In the genomic region with DNA sequence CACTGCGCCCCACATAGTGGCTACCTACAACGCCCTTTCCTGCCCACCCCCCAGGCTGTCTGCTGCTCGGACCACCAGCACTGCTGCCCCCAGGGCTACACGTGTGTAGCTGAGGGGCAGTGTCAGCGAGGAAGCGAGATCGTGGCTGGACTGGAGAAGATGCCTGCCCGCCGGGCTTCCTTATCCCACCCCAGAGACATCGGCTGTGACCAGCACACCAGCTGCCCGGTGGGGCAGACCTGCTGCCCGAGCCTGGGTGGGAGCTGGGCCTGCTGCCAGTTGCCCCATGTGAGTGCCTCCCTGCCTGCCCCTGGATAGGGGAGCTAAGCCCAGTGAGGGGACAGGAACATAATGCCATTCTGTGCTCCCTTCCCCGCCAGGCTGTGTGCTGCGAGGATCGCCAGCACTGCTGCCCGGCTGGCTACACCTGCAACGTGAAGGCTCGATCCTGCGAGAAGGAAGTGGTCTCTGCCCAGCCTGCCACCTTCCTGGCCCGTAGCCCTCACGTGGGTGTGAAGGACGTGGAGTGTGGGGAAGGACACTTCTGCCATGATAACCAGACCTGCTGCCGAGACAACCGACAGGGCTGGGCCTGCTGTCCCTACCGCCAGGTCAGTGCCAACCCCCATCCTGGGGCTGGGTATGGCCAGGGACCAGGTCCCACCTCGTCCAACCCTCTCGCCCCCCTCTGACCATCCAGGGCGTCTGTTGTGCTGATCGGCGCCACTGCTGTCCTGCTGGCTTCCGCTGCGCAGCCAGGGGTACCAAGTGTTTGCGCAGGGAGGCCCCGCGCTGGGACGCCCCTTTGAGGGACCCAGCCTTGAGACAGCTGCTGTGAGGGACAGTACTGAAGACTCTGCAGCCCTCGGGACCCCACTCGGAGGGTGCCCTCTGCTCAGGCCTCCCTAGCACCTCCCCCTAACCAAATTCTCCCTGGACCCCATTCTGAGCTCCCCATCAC, we compare ENCODE assay signal across 18 cellular contexts. TPM values are rescaled to one million over a fixed set of nuclear protein-coding genes. Genes with fewer than 3 reads are reported as not detected.
A peak's percentile ranks its signal among the peaks of the same experiment; 100 is the strongest.
DNase-seq lines count a peak whose midpoint lies in the region; ATAC-seq, FAIRE-seq and TF ChIP-seq lines count a peak whose summit lies in the region.
"Had no signal": no experiment of that assay in that cellular context is flagged by ENCODE, and none has a peak within 500 bp of the region (broad histone marks: within the 10 kb centered on the region; RNA-seq: fewer than 3 reads in every experiment).

No MANE protein-coding gene starts in this region.

- no peak overlapping the region for H2AK9ac ChIP-seq in IMR-90 (replicated peaks; ENCODE audit: low read depth, low read length, poor library complexity)

- H4K20me1 ChIP-seq in IMR-90 (ENCODE audit: insufficient read depth, low read length) (peaks cover 16% of the 10 kb centered on the region; the same call in 1 of the 2 replicates), H1 (replicated peaks in 1 of 2; ENCODE audit: control insufficient read depth in 1 of 2, insufficient read depth in 2 of 2, low read length in 2 of 2) (peaks cover 4 to 21% of the 10 kb centered on the region in 2 experiments)

- H3K4me3 ChIP-seq in Caco-2 (ENCODE audit: low read depth, low read length) (no peak overlapping the region), IMR-90 (ENCODE audit: insufficient read depth, low read depth, low read length) (no peak overlapping the region), H1 (ENCODE audit: extremely low read depth in 1 of 4, insufficient read depth in 2 of 4, low read depth in 3 of 4, low read length in 4 of 4) (peak overlapping the region in 2 of 4 experiments; percentile 43 to 68; a peak in 1 of 8 replicates), upper lobe of left lung (no peak overlapping the region)
- H3K4me3 ChIP-seq: gastroesophageal sphincter, tibial artery had no signal

- no peaks in the 10 kb centered on the region for H3K36me3 Mint-ChIP-seq in Caco-2 (ENCODE audit: insufficient read depth, unreplicated experiment)

- no peak overlapping the region for H3K23ac ChIP-seq in IMR-90 (ENCODE audit: low read depth, low read length)
- H3K23ac ChIP-seq in H1 (ENCODE audit: insufficient read length): no peak overlapping the region

- H3K4me2 ChIP-seq in IMR-90 (ENCODE audit: low read depth, low read length): no peak overlapping the region
- H3K4me2 ChIP-seq in H1 (ENCODE audit: insufficient read depth in 1 of 2, low read depth in 2 of 2, low read length in 2 of 2): peak overlapping the region in 1 of 2 experiments; percentile 71; a peak in 2 of 4 replicates

- H3K9me3 ChIP-seq in Caco-2 (no peaks in the 10 kb centered on the region), IMR-90 (ENCODE audit: control insufficient read depth, insufficient read depth, low read length) (no peaks in the 10 kb centered on the region), H1 (ENCODE audit: insufficient read depth in 2 of 2, low read depth in 1 of 2, low read length in 1 of 2) (no peaks in the 10 kb centered on the region), upper lobe of left lung (no peaks in the 10 kb centered on the region)
- H3K9me3 ChIP-seq: BE2C, gastroesophageal sphincter, Peyer's patch, tibial artery had no signal

- intact Hi-C loops in Caco-2 (cut with micrococcal nuclease; ENCODE audit: unreplicated experiment) (no loop called here), IMR-90 (cut with micrococcal nuclease) (no loop called here)

- peaks cover 0 to 13% of the 10 kb centered on the region in 2 experiments; a peak in 1 of 4 replicates for H3K79me1 ChIP-seq in IMR-90 (ENCODE audit: low read depth in 1 of 2, low read length in 2 of 2)
- no peaks in the 10 kb centered on the region for H3K79me1 ChIP-seq in H1 (ENCODE audit: low read depth, low read length)

- H2BK15ac ChIP-seq in IMR-90 (ENCODE audit: low read depth, low read length): no peak overlapping the region
- H2BK15ac ChIP-seq in H1 (ENCODE audit: low read length): no peak overlapping the region

- H2BK5ac ChIP-seq in IMR-90 (ENCODE audit: low read depth, low read length, poor library complexity, severe bottlenecking) (no peak overlapping the region), H1 (ENCODE audit: low read depth, low read length) (no peak overlapping the region)

- CTCF ChIA-PET in Caco-2 (lab: Charles Lee): interaction anchor here (0.6 to 1.8 kb wide), 4 partner anchors 11 to 1734 kb away, joined by 3 to 9 read pairs (median 4); a partner anchor contains a TSS
- CTCF ChIA-PET in IMR-90 (lab: Yijun Ruan, JAX): interaction anchor here (1.5 kb wide), 1 partner anchor 11 kb away, joined by 4 read pairs; a partner anchor contains a TSS
- CTCF ChIA-PET in H1 (lab: Charles Lee; ENCODE audit: partially characterized antibody): interaction anchor here (0.6 to 5.7 kb wide), 24 partner anchors 8 to 344 kb away, joined by 3 to 62 read pairs (median 6); a partner anchor contains a TSS

- H3K23me2 ChIP-seq in H1 (ENCODE audit: low read depth, low read length): peaks cover 8% of the 10 kb centered on the region; the same call in 1 of the 2 replicates

- no peaks in the 10 kb centered on the region for H3K27me3 ChIP-seq in Caco-2 (replicated peaks; ENCODE audit: control insufficient read depth, insufficient read depth, low read length)
- no peaks in the 10 kb centered on the region for H3K27me3 ChIP-seq in IMR-90 (ENCODE audit: control insufficient read depth, insufficient read depth, low read length)
- no peaks in the 10 kb centered on the region; a peak in 2 of 7 replicates for H3K27me3 ChIP-seq in H1 (replicated peaks in 1 of 4; ENCODE audit: control insufficient read depth in 3 of 4, extremely low read depth in 1 of 4, insufficient read depth in 3 of 4, low read length in 3 of 4)
- H3K27me3 ChIP-seq in upper lobe of left lung: no peaks in the 10 kb centered on the region
- H3K27me3 ChIP-seq: BE2C, gastroesophageal sphincter, Peyer's patch had no signal

- no peak overlapping the region for H3K4me3 Mint-ChIP-seq in Caco-2 (ENCODE audit: unreplicated experiment)

- TF ChIP-seq EP300 in H1 (IDR thresholded peaks at IDR 0.05; ENCODE audit: borderline replicate concordance in 1 of 2, low read depth in 2 of 2, low read length in 2 of 2) (no peak), upper lobe of left lung (IDR thresholded peaks at IDR 0.05) (no peak)

- TF ChIP-seq POLR2A in IMR-90 (IDR thresholded peaks at IDR 0.05; ENCODE audit: low read depth, low read length) (no peak), H1 (IDR thresholded peaks at IDR 0.05; ENCODE audit: control extremely low read depth in 1 of 2, low read depth in 2 of 2, low read length in 2 of 2) (peak; percentile 26 to 27; a peak in 2 of 3 replicates), upper lobe of left lung (IDR thresholded peaks at IDR 0.05) (no peak)

- in situ Hi-C loops in IMR-90 (cut with MboI; ENCODE audit: low sequenced_read_pairs): no loop called here

- POLR2A ChIA-PET in Caco-2 (lab: Charles Lee): no interaction called here
- POLR2A ChIA-PET in IMR-90 (lab: Charles Lee; ENCODE audit: unreplicated experiment): no interaction called here
- POLR2A ChIA-PET in H1 (lab: Charles Lee; ENCODE audit: partially characterized antibody): interaction anchor here (0.7 to 3.2 kb wide), 16 partner anchors 8 to 229 kb away, joined by 3 to 18 read pairs (median 5); a partner anchor contains a TSS

- H3K36me3 ChIP-seq in Caco-2 (ENCODE audit: control insufficient read depth, insufficient read depth, low read length) (peaks cover 2% of the 10 kb centered on the region; the same call in 1 of the 2 replicates), IMR-90 (ENCODE audit: control insufficient read depth, insufficient read depth, low read length) (peaks cover 43% of the 10 kb centered on the region), H1 (ENCODE audit: control insufficient read depth in 2 of 4, insufficient read depth in 4 of 4, low read length in 3 of 4) (peaks cover 0 to 3% (median under 1%) of the 10 kb centered on the region in 4 experiments; a peak in 3 of 8 replicates), upper lobe of left lung (peaks cover 18 to 53% (median 43%) of the 10 kb centered on the region in 4 donors)

- no peaks in the 10 kb centered on the region for H3K79me2 ChIP-seq in H1 (ENCODE audit: control insufficient read depth in 1 of 2, insufficient read depth in 2 of 2, low read length in 2 of 2)

- no peak overlapping the region for H3K4ac ChIP-seq in IMR-90 (ENCODE audit: low read depth, low read length)
- H3K4ac ChIP-seq in H1 (replicated peaks; ENCODE audit: insufficient read length, low read depth, low read length): no peak overlapping the region

- H3K18ac ChIP-seq in IMR-90 (ENCODE audit: low read depth, low read length) (no peak overlapping the region), H1 (ENCODE audit: extremely low read depth, low read length) (no peak overlapping the region)

- H2AFZ ChIP-seq in IMR-90 (replicated peaks; ENCODE audit: low read length, poor library complexity) (no peak overlapping the region), H1 (ENCODE audit: low read length) (no peak overlapping the region)

- ATAC-seq in IMR-90 (ENCODE audit: low read depth): no peak
- no peak for ATAC-seq in upper lobe of left lung (ENCODE audit: low FRiP score in 2 of 2)

- no peaks in the 10 kb centered on the region for H3K27me3 Mint-ChIP-seq in Caco-2 (ENCODE audit: insufficient read depth, unreplicated experiment)

- dilution Hi-C loops in IMR-90 (cut with HindIII; ENCODE audit: low sequenced_read_pairs, unreplicated experiment): no loop called here

- no peak for FAIRE-seq in H1 (lab: Jason Lieb, UNC)
- FAIRE-seq: endometrium had no signal

- no peak for DNase-seq in Caco-2
- DNase-seq in IMR-90: no peak
- no peak for DNase-seq in H1 (ENCODE audit: low read depth in 1 of 2, low spot score in 2 of 2)
- DNase-seq in EL: no peak
- DNase-seq in upper lobe of left lung: no peak
- DNase-seq in AG08396 (ENCODE audit: low spot score): no peak
- DNase-seq: activated naive CD8-positive, alpha-beta T cell treated with anti-CD3 and anti-CD28 coated beads, Interleukin-2, amount 10 ng/mL, durations not matched to agents 7 days and 5 days; BE2C; cerebellar nuclear complex; NCI-H187; NCI-H510A; nucleus accumbens; Peyer's patch; stimulated activated CD4-positive, alpha-beta T cell treated with anti-CD3 and anti-CD28 coated beads, Interleukin-4, amount 100 ng/mL, for 1 hour; tibial artery had no signal

- no peaks in the 10 kb centered on the region for H3K9me3 Mint-ChIP-seq in Caco-2 (ENCODE audit: unreplicated experiment)
- H3K9me3 Mint-ChIP-seq: activated naive CD8-positive, alpha-beta T cell treated with anti-CD3 and anti-CD28 coated beads, Interleukin-2, amount 10 ng/mL, durations not matched to agents 7 days and 5 days had no signal

- H2AK5ac ChIP-seq in IMR-90 (ENCODE audit: low read depth, low read length) (no peak overlapping the region), H1 (ENCODE audit: low read depth, low read length) (no peak overlapping the region)

- H3K4me1 ChIP-seq in Caco-2 (no peaks in the 10 kb centered on the region), IMR-90 (ENCODE audit: control insufficient read depth, insufficient read depth, low read length) (no peaks in the 10 kb centered on the region), H1 (replicated peaks in 1 of 4; ENCODE audit: control insufficient read depth in 3 of 4, insufficient read depth in 4 of 4, low read length in 3 of 4) (peaks cover 0 to 8% (median 4%) of the 10 kb centered on the region in 4 experiments; a peak in 4 of 7 replicates), upper lobe of left lung (peaks cover 0 to 34% (median 7%) of the 10 kb centered on the region in 4 donors)
- H3K4me1 ChIP-seq: BE2C had no signal

- H3K27ac ChIP-seq in IMR-90 (ENCODE audit: insufficient read depth, low read length) (no peak overlapping the region), H1 (ENCODE audit: low read depth, low read length) (no peak overlapping the region), upper lobe of left lung (no peak overlapping the region)
- H3K27ac ChIP-seq: tibial artery had no signal

- H3K9me1 ChIP-seq in IMR-90 (ENCODE audit: insufficient read depth, low read length): no peaks in the 10 kb centered on the region

- WGBS in IMR-90 (ENCODE audit: extremely low coverage in 2 of 2, insufficient read length in 1 of 2), 2 experiments: 92% methylated on average over 17 of the region's 38 CpGs; no CpG with 5 or more reads in 1 of the 2 experiments
- WGBS in H1 (ENCODE audit: extremely low coverage in 1 of 2, insufficient coverage in 1 of 2, insufficient read length in 1 of 2, insufficient replicate concordance in 2 of 2, low coverage in 1 of 2, low lambda C conversion rate in 2 of 2, missing lambda C conversion rate in 1 of 2), 2 experiments: 92% methylated on average over 38 of the region's 38 CpGs; no CpG with 5 or more reads in 1 of the 2 experiments
- WGBS in upper lobe of left lung, 2 donors: 77 to 85% methylated on average over 13 to 37 of the region's 38 CpGs

- H3K14ac ChIP-seq in IMR-90 (replicated peaks; ENCODE audit: low read depth, low read length): no peak overlapping the region
- H3K14ac ChIP-seq in H1 (ENCODE audit: insufficient read length): no peak overlapping the region

- H4K5ac ChIP-seq in IMR-90 (ENCODE audit: low read depth, low read length) (no peak overlapping the region), H1 (ENCODE audit: insufficient read length, low read depth, low read length) (no peak overlapping the region)

- H3K56ac ChIP-seq in IMR-90 (ENCODE audit: extremely low read depth, insufficient read depth, low read length) (no peak overlapping the region), H1 (replicated peaks; ENCODE audit: insufficient read length, low read depth, low read length) (no peak overlapping the region)

- H2BK12ac ChIP-seq in H1 (ENCODE audit: low read depth, low read length): no peak overlapping the region

- H2BK120ac ChIP-seq in IMR-90 (ENCODE audit: low read depth, low read length) (no peak overlapping the region), H1 (replicated peaks; ENCODE audit: low read depth, low read length) (no peak overlapping the region)

- H3K9ac ChIP-seq in IMR-90 (ENCODE audit: low read depth, low read length): no peak overlapping the region
- no peak overlapping the region for H3K9ac ChIP-seq in H1 (replicated peaks in 1 of 4; ENCODE audit: extremely low read depth in 1 of 4, low read depth in 3 of 4, low read length in 3 of 4)

- no peak for TF ChIP-seq CTCF in Caco-2 (IDR thresholded peaks at IDR 0.05; ENCODE audit: insufficient read depth in 1 of 2, low read depth in 1 of 2, low read length in 1 of 2, severe bottlenecking in 1 of 2, unreplicated experiment in 1 of 2)
- TF ChIP-seq CTCF in IMR-90 (conservative IDR thresholded peaks at IDR 0.05; ENCODE audit: low read depth, low read length): no peak
- TF ChIP-seq CTCF in H1 (IDR thresholded peaks at IDR 0.05; ENCODE audit: control extremely low read depth in 1 of 3, insufficient read depth in 1 of 3, low read depth in 1 of 3, low read length in 3 of 3): no peak
- TF ChIP-seq CTCF in upper lobe of left lung (IDR thresholded peaks at IDR 0.05): no peak

- TF ChIP-seq RAD21 in IMR-90 (IDR thresholded peaks at IDR 0.05; ENCODE audit: low read length) (no peak), H1 (IDR thresholded peaks at IDR 0.05 in 1 of 2, conservative IDR thresholded peaks at IDR 0.05 in 1 of 2; ENCODE audit: low read depth in 2 of 2, low read length in 2 of 2) (no peak)

- TSS peak; percentile 71 for BruUV-seq in Caco-2 (replicated peaks; lab: Mats Ljungman, UMichigan)
- BruUV-seq in IMR-90 (replicated peaks; lab: Mats Ljungman, UMichigan): TSS peak; percentile 93

- no peak overlapping the region for H4K91ac ChIP-seq in IMR-90 (ENCODE audit: insufficient read depth, low read depth, low read length)
- no peak overlapping the region for H4K91ac ChIP-seq in H1 (replicated peaks; ENCODE audit: insufficient read length, low read length)

- no peak overlapping the region for H2BK20ac ChIP-seq in IMR-90 (ENCODE audit: low read depth, low read length)
- H2BK20ac ChIP-seq in H1 (ENCODE audit: low read length): no peak overlapping the region

- no peaks in the 10 kb centered on the region for H3K4me1 Mint-ChIP-seq in Caco-2 (ENCODE audit: low read depth, unreplicated experiment)

- no peak overlapping the region for H4K8ac ChIP-seq in IMR-90 (ENCODE audit: low read depth in 2 of 2, low read length in 2 of 2)
- no peak overlapping the region; the same call in 1 of the 2 replicates for H4K8ac ChIP-seq in H1 (ENCODE audit: extremely low read depth, insufficient read depth, low read length)

- H3K27ac Mint-ChIP-seq in Caco-2 (ENCODE audit: unreplicated experiment): no peak overlapping the region

RNA-seq across cellular contexts. Expression of a gene that starts 7.1 kb away (rescaled TPM):
- total RNA-seq in Caco-2 (2022): 167 and 176 TPM in 2 replicates
- 38.9 and 39.2 TPM in 2 replicates for total RNA-seq in IMR-90 (2012; rRNA removed)
- polyA plus RNA-seq in IMR-90 (2012; rRNA removed): 494 and 588 TPM in 2 replicates
- 401 and 565 TPM in 2 replicates for polyA plus RNA-seq in IMR-90 (2012; cell fraction: cytosol; rRNA removed)
- 146 and 360 TPM in 2 replicates for polyA plus RNA-seq in IMR-90 (2012; cell fraction: nucleus; rRNA removed; ENCODE audit: low replicate concordance)
- total RNA-seq in H1 (2021; fragmentation: NEBNext Ultra II Directional; extraction: Animal tissue kit (Norgen Biotek cat#: 25700)): 108 and 117 TPM in 2 replicates
- polyA plus RNA-seq in H1 (2011; rRNA removed): 387 and 526 TPM in 2 replicates
- 143 TPM for polyA plus RNA-seq in H1 (2011; cell fraction: cytosol; rRNA removed)
- polyA plus RNA-seq in H1 (2011; cell fraction: nucleus; rRNA removed): 360 TPM
- polyA plus RNA-seq in H1 (2012, experiment 1 of 2): 137 to 183 TPM (median 169 TPM) in 4 replicates
- polyA plus RNA-seq in H1 (2012, experiment 2 of 2): 165 TPM
- polyA plus RNA-seq in H1 (2013, experiment 1 of 2): 258 TPM
- 236 TPM for polyA plus RNA-seq in H1 (2013, experiment 2 of 2)
- 66.1 and 115 TPM in 2 replicates for polyA minus RNA-seq in H1 (2011; rRNA and poly(A)+ RNA removed)
- polyA minus RNA-seq in H1 (2011; cell fraction: cytosol; rRNA and poly(A)+ RNA removed): 135 TPM
- 88.4 TPM for polyA minus RNA-seq in H1 (2011; cell fraction: nucleus; rRNA and poly(A)+ RNA removed)
- total RNA-seq in upper lobe of left lung: 1,000 to 10,000 TPM in 4 of 6 donors, 100 to 1,000 TPM in 2; 439 to 1,887 (median 1,220) TPM

RNA-seq across cellular contexts. Expression of a gene that starts 11.4 kb away (rescaled TPM):
- 3.0 and 3.6 TPM in 2 replicates for total RNA-seq in Caco-2 (2022)
- total RNA-seq in IMR-90 (2012; rRNA removed): 3.1 and 3.2 TPM in 2 replicates
- polyA plus RNA-seq in IMR-90 (2012; rRNA removed): 5.9 and 8.1 TPM in 2 replicates
- 3.5 and 12.3 TPM in 2 replicates for polyA plus RNA-seq in IMR-90 (2012; cell fraction: cytosol; rRNA removed)
- polyA plus RNA-seq in IMR-90 (2012; cell fraction: nucleus; rRNA removed; ENCODE audit: low replicate concordance): 3.7 and 9.3 TPM in 2 replicates
- 23.9 and 24.1 TPM in 2 replicates for total RNA-seq in H1 (2021; fragmentation: NEBNext Ultra II Directional; extraction: Animal tissue kit (Norgen Biotek cat#: 25700))
- polyA plus RNA-seq in H1 (2011; rRNA removed): 21.9 and 31.8 TPM in 2 replicates
- polyA plus RNA-seq in H1 (2011; cell fraction: cytosol; rRNA removed): 21.7 TPM
- 37.0 TPM for polyA plus RNA-seq in H1 (2011; cell fraction: nucleus; rRNA removed)
- 10.4 to 25.0 TPM (median 21.9 TPM) in 4 replicates for polyA plus RNA-seq in H1 (2012, experiment 1 of 2)
- polyA plus RNA-seq in H1 (2012, experiment 2 of 2): 11.7 TPM
- 15.4 TPM for polyA plus RNA-seq in H1 (2013, experiment 1 of 2)
- polyA plus RNA-seq in H1 (2013, experiment 2 of 2): 15.9 TPM
- 14.7 and 17.9 TPM in 2 replicates for polyA minus RNA-seq in H1 (2011; rRNA and poly(A)+ RNA removed)
- polyA minus RNA-seq in H1 (2011; cell fraction: cytosol; rRNA and poly(A)+ RNA removed): 22.5 TPM
- 24.7 TPM for polyA minus RNA-seq in H1 (2011; cell fraction: nucleus; rRNA and poly(A)+ RNA removed)
- 1 to 10 TPM in 2 of 6 donors, under 1 TPM in 3, not detected in 1; 0.61 to 4.6 (median 0.98) TPM for total RNA-seq in upper lobe of left lung

RNA-seq across cellular contexts. Expression of a gene that starts 27.6 kb away (rescaled TPM):
- 155 and 172 TPM in 2 replicates for total RNA-seq in Caco-2 (2022)
- 49.1 and 49.2 TPM in 2 replicates for total RNA-seq in IMR-90 (2012; rRNA removed)
- polyA plus RNA-seq in IMR-90 (2012; rRNA removed): 99.7 and 119 TPM in 2 replicates
- 126 and 127 TPM in 2 replicates for polyA plus RNA-seq in IMR-90 (2012; cell fraction: cytosol; rRNA removed)
- 142 and 367 TPM in 2 replicates for polyA plus RNA-seq in IMR-90 (2012; cell fraction: nucleus; rRNA removed; ENCODE audit: low replicate concordance)
- 189 and 200 TPM in 2 replicates for total RNA-seq in H1 (2021; fragmentation: NEBNext Ultra II Directional; extraction: Animal tissue kit (Norgen Biotek cat#: 25700))
- 291 and 408 TPM in 2 replicates for polyA plus RNA-seq in H1 (2011; rRNA removed)
- 282 TPM for polyA plus RNA-seq in H1 (2011; cell fraction: cytosol; rRNA removed)
- polyA plus RNA-seq in H1 (2011; cell fraction: nucleus; rRNA removed): 575 TPM
- 156 to 250 TPM (median 229 TPM) in 4 replicates for polyA plus RNA-seq in H1 (2012, experiment 1 of 2)
- polyA plus RNA-seq in H1 (2012, experiment 2 of 2): 230 TPM
- 181 TPM for polyA plus RNA-seq in H1 (2013, experiment 1 of 2)
- polyA plus RNA-seq in H1 (2013, experiment 2 of 2): 173 TPM
- 74.8 and 88.3 TPM in 2 replicates for polyA minus RNA-seq in H1 (2011; rRNA and poly(A)+ RNA removed)
- 85.4 TPM for polyA minus RNA-seq in H1 (2011; cell fraction: cytosol; rRNA and poly(A)+ RNA removed)
- polyA minus RNA-seq in H1 (2011; cell fraction: nucleus; rRNA and poly(A)+ RNA removed): 119 TPM
- total RNA-seq in upper lobe of left lung: 100 to 1,000 TPM in 3 of 6 donors, 10 to 100 TPM in 3; 56.8 to 144 (median 98.6) TPM

RNA-seq across cellular contexts. Expression of a gene that starts 37.2 kb away (rescaled TPM):
- total RNA-seq in Caco-2 (2022): 5.9 and 6.9 TPM in 2 replicates
- under 0.01 TPM in 2 replicates for total RNA-seq in IMR-90 (2012; rRNA removed)
- polyA plus RNA-seq in IMR-90 (2012; rRNA removed): 0.22 and 0.26 TPM in 2 replicates
- polyA plus RNA-seq in IMR-90 (2012; cell fraction: cytosol; rRNA removed): 0.04 and 0.21 TPM in 2 replicates
- polyA plus RNA-seq in IMR-90 (2012; cell fraction: nucleus; rRNA removed; ENCODE audit: low replicate concordance): 2.4 and 2.8 TPM in 2 replicates
- total RNA-seq in H1 (2021; fragmentation: NEBNext Ultra II Directional; extraction: Animal tissue kit (Norgen Biotek cat#: 25700)): 11.3 and 12.3 TPM in 2 replicates
- polyA plus RNA-seq in H1 (2011; rRNA removed): 6.9 and 12.4 TPM in 2 replicates
- 11.4 TPM for polyA plus RNA-seq in H1 (2011; cell fraction: cytosol; rRNA removed)
- 59.9 TPM for polyA plus RNA-seq in H1 (2011; cell fraction: nucleus; rRNA removed)
- polyA plus RNA-seq in H1 (2012, experiment 1 of 2): 9.1 to 21.1 TPM (median 16.5 TPM) in 4 replicates
- polyA plus RNA-seq in H1 (2012, experiment 2 of 2): 7.0 TPM
- polyA plus RNA-seq in H1 (2013, experiment 1 of 2): 8.8 TPM
- polyA plus RNA-seq in H1 (2013, experiment 2 of 2): 6.7 TPM
- 5.8 and 5.9 TPM in 2 replicates for polyA minus RNA-seq in H1 (2011; rRNA and poly(A)+ RNA removed)
- 6.3 TPM for polyA minus RNA-seq in H1 (2011; cell fraction: cytosol; rRNA and poly(A)+ RNA removed)
- 16.0 TPM for polyA minus RNA-seq in H1 (2011; cell fraction: nucleus; rRNA and poly(A)+ RNA removed)
- total RNA-seq in upper lobe of left lung: 10 to 100 TPM in 3 of 6 donors, 1 to 10 TPM in 3; 3.0 to 18.1 (median 7.5) TPM

RNA-seq across cellular contexts. Expression of a gene that starts 43.8 kb away (rescaled TPM):
- 0.34 and 0.53 TPM in 2 replicates for total RNA-seq in Caco-2 (2022)
- under 0.01 TPM in 2 replicates for total RNA-seq in IMR-90 (2012; rRNA removed)
- 0.07 and 0.34 TPM in 2 replicates for polyA plus RNA-seq in IMR-90 (2012; rRNA removed)
- 0.16 and 0.18 TPM in 2 replicates for polyA plus RNA-seq in IMR-90 (2012; cell fraction: cytosol; rRNA removed)
- 0.51 and 0.57 TPM in 2 replicates for polyA plus RNA-seq in IMR-90 (2012; cell fraction: nucleus; rRNA removed; ENCODE audit: low replicate concordance)
- total RNA-seq in H1 (2021; fragmentation: NEBNext Ultra II Directional; extraction: Animal tissue kit (Norgen Biotek cat#: 25700)): 6.1 and 6.4 TPM in 2 replicates
- polyA plus RNA-seq in H1 (2011; rRNA removed): 13.8 and 15.6 TPM in 2 replicates
- polyA plus RNA-seq in H1 (2011; cell fraction: cytosol; rRNA removed): 11.9 TPM
- 23.7 TPM for polyA plus RNA-seq in H1 (2011; cell fraction: nucleus; rRNA removed)
- 4.5 to 8.2 TPM (median 6.2 TPM) in 4 replicates for polyA plus RNA-seq in H1 (2012, experiment 1 of 2)
- 5.1 TPM for polyA plus RNA-seq in H1 (2012, experiment 2 of 2)
- polyA plus RNA-seq in H1 (2013, experiment 1 of 2): 4.7 TPM
- 4.5 TPM for polyA plus RNA-seq in H1 (2013, experiment 2 of 2)
- polyA minus RNA-seq in H1 (2011; rRNA and poly(A)+ RNA removed): 3.8 and 4.3 TPM in 2 replicates
- 6.8 TPM for polyA minus RNA-seq in H1 (2011; cell fraction: cytosol; rRNA and poly(A)+ RNA removed)
- 3.4 TPM for polyA minus RNA-seq in H1 (2011; cell fraction: nucleus; rRNA and poly(A)+ RNA removed)
- 1 to 10 TPM in 2 of 6 donors, under 1 TPM in 1, not detected in 3; 0.13 to 2.6 (median 1.0) TPM for total RNA-seq in upper lobe of left lung
- total RNA-seq: lung microvascular endothelial cell had no signal

Comparison
In these comparisons a context has a peak if more than half of its experiments do, and no peak if none do; other contexts are left out.
1. POLR2A ChIP-seq: peak in H1 (2 of 2); none in IMR-90 (single experiment) and upper lobe of left lung (0 of 4).